In genomic region chr11:124115782-124116616, GRCh38 we compare ENCODE assay signal across 8 cellular contexts. TPM values are rescaled to one million over a fixed set of nuclear protein-coding genes. Genes with fewer than 3 reads are reported as not detected.
DNase-seq lines count a peak whose midpoint lies in the region; TF ChIP-seq lines count a peak whose summit lies in the region.

No MANE protein-coding gene starts in this region.

- H3K27me3 Mint-ChIP-seq in activated naive CD4-positive, alpha-beta T cell treated with anti-CD3 and anti-CD28 coated beads, Interleukin-2, amount 10 ng/mL, durations not matched to agents 7 days and 5 days, result no peaks in the 10 kb centered on the region
- H3K27me3 Mint-ChIP-seq in endodermal cell (ENCODE audit: insufficient read depth), result no peaks in the 10 kb centered on the region

- H3K4me1 Mint-ChIP-seq in activated naive CD4-positive, alpha-beta T cell treated with anti-CD3 and anti-CD28 coated beads, Interleukin-2, amount 10 ng/mL, durations not matched to agents 7 days and 5 days, result peaks cover 26% of the 10 kb centered on the region
- peaks cover 41% of the 10 kb centered on the region for H3K4me1 Mint-ChIP-seq in endodermal cell

- CTCF ChIA-PET in activated naive CD4-positive, alpha-beta T cell treated with anti-CD3 and anti-CD28 coated beads, Interleukin-2, amount 10 ng/mL, durations not matched to agents 7 days and 5 days (lab: Charles Lee), result interaction anchor here (0.7 to 1.4 kb wide), 3 partner anchors 44 to 79 kb away, joined by 3 to 9 read pairs (median 4); no protein-coding TSS in a partner anchor
- CTCF ChIA-PET in HEK293T (lab: Yijun Ruan, JAX), result no interaction called here

- peak overlapping the region; percentile 82 for H3K27ac Mint-ChIP-seq in activated naive CD4-positive, alpha-beta T cell treated with anti-CD3 and anti-CD28 coated beads, Interleukin-2, amount 10 ng/mL, durations not matched to agents 7 days and 5 days
- H3K27ac Mint-ChIP-seq in endodermal cell, result peak overlapping the region; percentile 41

- TF ChIP-seq CTCF in OCI-LY3 (IDR thresholded peaks at IDR 0.05; ENCODE audit: low read depth, low read length) (no peak), endodermal cell (conservative IDR thresholded peaks at IDR 0.05) (no peak)

- peak overlapping the region; percentile 79 for H3K4me2 ChIP-seq in OCI-LY3 (ENCODE audit: low read length)

- WGBS in endodermal cell (ENCODE audit: insufficient coverage in 1 of 2, insufficient read length in 1 of 2), 2 experiments, result 39 to 40% methylated on average over 9 to 12 of the region's 12 CpGs

- H3K27me3 ChIP-seq in OCI-LY3 (ENCODE audit: low read depth, low read length), result no peaks in the 10 kb centered on the region
- no peaks in the 10 kb centered on the region for H3K27me3 ChIP-seq in endodermal cell (ENCODE audit: control insufficient read depth, insufficient read depth, low read length, poor library complexity, severe bottlenecking)
- H3K27me3 ChIP-seq in muscle layer of colon (ENCODE audit: control insufficient read depth in 1 of 2, insufficient read depth in 2 of 2, low read length in 2 of 2), result no peaks in the 10 kb centered on the region

- no peak overlapping the region for H3K27ac ChIP-seq in OCI-LY3 (ENCODE audit: low read length)
- H3K27ac ChIP-seq in endodermal cell (ENCODE audit: low read depth, low read length), result no peak overlapping the region
- H3K27ac ChIP-seq in muscle layer of colon (ENCODE audit: low read depth, low read length), result peak overlapping the region; percentile 61

- no peaks in the 10 kb centered on the region for H4K20me1 ChIP-seq in OCI-LY3 (ENCODE audit: insufficient read depth, low read length)

- H2AFZ ChIP-seq in OCI-LY3 (ENCODE audit: low read depth, low read length), result peak overlapping the region; percentile 97

- H3K36me3 Mint-ChIP-seq in activated naive CD4-positive, alpha-beta T cell treated with anti-CD3 and anti-CD28 coated beads, Interleukin-2, amount 10 ng/mL, durations not matched to agents 7 days and 5 days, result no peaks in the 10 kb centered on the region
- peaks cover 36% of the 10 kb centered on the region for H3K36me3 Mint-ChIP-seq in endodermal cell (ENCODE audit: low read depth)

- H3K9ac ChIP-seq in OCI-LY3 (ENCODE audit: low read length) (peak overlapping the region; percentile 56), endodermal cell (ENCODE audit: extremely low read depth, low read length, poor library complexity, severe bottlenecking) (peak overlapping the region; percentile 53), muscle layer of colon (ENCODE audit: low read length) (peak overlapping the region; percentile 45)

- H3K9me3 Mint-ChIP-seq in activated naive CD4-positive, alpha-beta T cell treated with anti-CD3 and anti-CD28 coated beads, Interleukin-2, amount 10 ng/mL, durations not matched to agents 7 days and 5 days, result no peaks in the 10 kb centered on the region
- H3K9me3 Mint-ChIP-seq in endodermal cell, result no peaks in the 10 kb centered on the region

- H3K4me3 ChIP-seq in OCI-LY3 (ENCODE audit: low read length), result peak overlapping the region; percentile 80
- peak overlapping the region; percentile 87 for H3K4me3 ChIP-seq in endodermal cell (ENCODE audit: low read length)
- peak overlapping the region; percentile 67 to 78 for H3K4me3 ChIP-seq in muscle layer of colon (ENCODE audit: low read depth in 1 of 2, low read length in 2 of 2)

- H3K4me3 Mint-ChIP-seq in activated naive CD4-positive, alpha-beta T cell treated with anti-CD3 and anti-CD28 coated beads, Interleukin-2, amount 10 ng/mL, durations not matched to agents 7 days and 5 days, result peak overlapping the region; percentile 84
- H3K4me3 Mint-ChIP-seq in endodermal cell, result peak overlapping the region; percentile 65

- no peaks in the 10 kb centered on the region for H3K36me3 ChIP-seq in OCI-LY3 (replicated peaks; ENCODE audit: low read depth, low read length)
- H3K36me3 ChIP-seq in endodermal cell (ENCODE audit: control insufficient read depth, insufficient read depth, low read length), result peaks cover 36% of the 10 kb centered on the region
- H3K36me3 ChIP-seq in muscle layer of colon (ENCODE audit: insufficient read depth, low read length), result peaks cover 23% of the 10 kb centered on the region

- H3K79me2 ChIP-seq in OCI-LY3 (ENCODE audit: low read length), result no peaks in the 10 kb centered on the region

- H3K9me3 ChIP-seq in OCI-LY3 (ENCODE audit: insufficient read depth, low read length) (no peaks in the 10 kb centered on the region), endodermal cell (ENCODE audit: control insufficient read depth, low read length) (no peaks in the 10 kb centered on the region), muscle layer of colon (ENCODE audit: low read length) (no peaks in the 10 kb centered on the region)

- POLR2A ChIA-PET in HEK293T (lab: Yijun Ruan, JAX), result no interaction called here

- peak; percentile 23 for DNase-seq in activated naive CD4-positive, alpha-beta T cell treated with anti-CD3 and anti-CD28 coated beads, Interleukin-2, amount 10 ng/mL, durations not matched to agents 7 days and 5 days
- no peak for DNase-seq in activated naive CD4-positive, alpha-beta T cell (lab: John Stamatoyannopoulos, UW)
- DNase-seq in endodermal cell, result peak; percentile 86
- no peak for DNase-seq in GF-D8 (lab: John Stamatoyannopoulos, UW)
- no peak for DNase-seq in HEK293T (ENCODE audit: extremely low spot score)
- DNase-seq in HK-2 (ENCODE audit: unreplicated experiment), result no peak

- peaks cover 8% of the 10 kb centered on the region; the same call in 1 of the 2 replicates for H3K4me1 ChIP-seq in OCI-LY3 (ENCODE audit: low read length)
- H3K4me1 ChIP-seq in endodermal cell (ENCODE audit: control insufficient read depth, insufficient read depth, low read length), result peaks cover 5% of the 10 kb centered on the region
- H3K4me1 ChIP-seq in muscle layer of colon (ENCODE audit: insufficient read depth, low read length), result peaks cover 5% of the 10 kb centered on the region

TF ChIP-seq in HEK293T, 16 proteins besides CTCF, POLR2A, EP300 and RAD21:
- TF ChIP-seq SP1 (IDR thresholded peaks at IDR 0.05), result no peak
- no peak for TF ChIP-seq CTBP1 (IDR thresholded peaks at IDR 0.05; ENCODE audit: borderline replicate concordance)
- no peak for TF ChIP-seq SUZ12 (IDR thresholded peaks at IDR 0.05)
- TF ChIP-seq HDGF (IDR thresholded peaks at IDR 0.05; ENCODE audit: borderline replicate concordance), result no peak
- TF ChIP-seq BHLHE40 (IDR thresholded peaks at IDR 0.05; ENCODE audit: borderline replicate concordance), result no peak
- no peak for TF ChIP-seq NFRKB (IDR thresholded peaks at IDR 0.05)
- no peak for TF ChIP-seq LEF1 (IDR thresholded peaks at IDR 0.05; ENCODE audit: borderline replicate concordance)
- TF ChIP-seq ZNF384 (IDR thresholded peaks at IDR 0.05), result no peak
- no peak for TF ChIP-seq L3MBTL2 (conservative IDR thresholded peaks at IDR 0.05)
- TF ChIP-seq ARNT (IDR thresholded peaks at IDR 0.05), result no peak
- TF ChIP-seq, protein P1, sequence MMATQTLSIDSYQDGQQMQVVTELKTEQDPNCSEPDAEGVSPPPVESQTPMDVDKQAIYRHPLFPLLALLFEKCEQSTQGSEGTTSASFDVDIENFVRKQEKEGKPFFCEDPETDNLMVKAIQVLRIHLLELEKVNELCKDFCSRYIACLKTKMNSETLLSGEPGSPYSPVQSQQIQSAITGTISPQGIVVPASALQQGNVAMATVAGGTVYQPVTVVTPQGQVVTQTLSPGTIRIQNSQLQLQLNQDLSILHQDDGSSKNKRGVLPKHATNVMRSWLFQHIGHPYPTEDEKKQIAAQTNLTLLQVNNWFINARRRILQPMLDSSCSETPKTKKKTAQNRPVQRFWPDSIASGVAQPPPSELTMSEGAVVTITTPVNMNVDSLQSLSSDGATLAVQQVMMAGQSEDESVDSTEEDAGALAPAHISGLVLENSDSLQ (IDR thresholded peaks at IDR 0.05), result no peak
- TF ChIP-seq FOXK2 (IDR thresholded peaks at IDR 0.05), result no peak
TF ChIP-seq in HEK293T: peak in this region for 0.

RNA-seq across cellular contexts. Expression of gene VWA5A, which starts 0.7 kb away (rescaled TPM):
- 10 to 100 TPM; 38.3 to 65.4 TPM for total RNA-seq in endodermal cell
- polyA plus RNA-seq in endodermal cell (2013, experiment 1 of 2), result 20.8 TPM
- 18.0 TPM for polyA plus RNA-seq in endodermal cell (2013, experiment 2 of 2)

Comparison
In these comparisons a context has a peak if more than half of its experiments do, and no peak if none do; other contexts are left out.
1. DNase-seq: peak in activated naive CD4-positive, alpha-beta T cell treated with anti-CD3 and anti-CD28 coated beads, Interleukin-2, amount 10 ng/mL, durations not matched to agents 7 days and 5 days (single experiment) and endodermal cell (single experiment); none in activated naive CD4-positive, alpha-beta T cell (0 of 4), GF-D8 (single experiment), HEK293T (single experiment) and HK-2 (single experiment).
2. Peak in every context shown above with its lines, with median percentiles within 50 percentile points of each other: H3K4me3 ChIP-seq and H3K9ac ChIP-seq.